12 cellular contexts compared by ENCODE assay signal in genomic region chr22:35561796-35562526, GRCh38. TPM values are rescaled to one million over a fixed set of nuclear protein-coding genes. Genes with fewer than 3 reads are reported as not detected.
A peak's percentile ranks its signal among the peaks of the same experiment; 100 is the strongest.
DNase-seq lines count a peak whose midpoint lies in the region; ATAC-seq and TF ChIP-seq lines count a peak whose summit lies in the region.
"Had no signal": no experiment of that assay in that cellular context is flagged by ENCODE, and none has a peak within 500 bp of the region (broad histone marks: within the 10 kb centered on the region; RNA-seq: fewer than 3 reads in every experiment).

No MANE protein-coding gene starts in this region.

- H3K4me3 ChIP-seq in MG63, result no peak overlapping the region
- no peak overlapping the region for H3K4me3 ChIP-seq in astrocyte of the spinal cord (ENCODE audit: low read depth, low read length)
- no peak overlapping the region for H3K4me3 ChIP-seq in CD4-positive, alpha-beta memory T cell (ENCODE audit: low read length in 2 of 2)
- H3K4me3 ChIP-seq: cardiac muscle cell had no signal

- DNase-seq in ELR (ENCODE audit: low read depth), result peak; percentile 94
- DNase-seq in MG63, result peak; percentile 82
- peak; percentile 74 for DNase-seq in astrocyte of the spinal cord (ENCODE audit: low read depth, low spot score)
- peak; percentile 84 for DNase-seq in renal cortical epithelial cell (ENCODE audit: low read depth)
- no peak for DNase-seq in posterior vena cava (ENCODE audit: low spot score)
- no peak for DNase-seq in CD4-positive, alpha-beta memory T cell
- DNase-seq: activated CD4-positive, alpha-beta T cell treated with anti-CD3 and anti-CD28 coated beads, Interleukin-2, amount 50 U/mL, for 1 hour; foreskin melanocyte had no signal

- POLR2A ChIA-PET in CD4-positive, alpha-beta memory T cell (lab: Charles Lee; ENCODE audit: partially characterized antibody), result no interaction called here

- CTCF ChIA-PET in CD4-positive, alpha-beta memory T cell (lab: Charles Lee; ENCODE audit: partially characterized antibody), result no interaction called here

- no peaks in the 10 kb centered on the region for H3K9me3 Mint-ChIP-seq in CD4-positive, alpha-beta memory T cell
- H3K9me3 Mint-ChIP-seq: stimulated activated naive CD8-positive, alpha-beta T cell treated with anti-CD3 and anti-CD28 coated beads, Interleukin-15, Interleukin-2, amounts not matched to agents 100 ng/mL and 50 ng/mL, for 24 hours had no signal

- no peak for TF ChIP-seq CTCF in astrocyte of the spinal cord (IDR thresholded peaks at IDR 0.05; ENCODE audit: low read depth, low read length)

- H3K27ac Mint-ChIP-seq in CD4-positive, alpha-beta memory T cell, result peak overlapping the region in 1 of 7 donors; percentile 67
- H3K27ac Mint-ChIP-seq: stimulated activated naive CD8-positive, alpha-beta T cell treated with anti-CD3 and anti-CD28 coated beads, Interleukin-15, Interleukin-2, amounts not matched to agents 100 ng/mL and 50 ng/mL, for 24 hours had no signal

- H3K4me1 ChIP-seq in CD4-positive, alpha-beta memory T cell (ENCODE audit: insufficient read depth, low read length), result no peaks in the 10 kb centered on the region

- intact Hi-C loops in posterior vena cava (cut with DNase I), result loop anchor here in 1 of 2 donors (1.0 kb wide), 1 partner anchor 38 kb away; no protein-coding TSS in a partner anchor
- intact Hi-C loops in CD4-positive, alpha-beta memory T cell (cut with micrococcal nuclease), result no loop called here

- H3K4me1 Mint-ChIP-seq in CD4-positive, alpha-beta memory T cell, result no peaks in the 10 kb centered on the region

- ATAC-seq in GM19467 (IDR thresholded peaks at IDR 0.05; ENCODE audit: unreplicated experiment) (no peak), HG02571 (IDR thresholded peaks at IDR 0.05; ENCODE audit: unreplicated experiment) (no peak)

- H3K27ac ChIP-seq in CD4-positive, alpha-beta memory T cell (ENCODE audit: low read depth, low read length), result no peak overlapping the region
- H3K27ac ChIP-seq: cardiac muscle cell had no signal

- in situ Hi-C loops in astrocyte of the spinal cord (cut with HindIII; ENCODE audit: low sequenced_read_pairs), result no loop called here

- peaks cover 20 to 35% of the 10 kb centered on the region in 2 donors for H3K27me3 Mint-ChIP-seq in CD4-positive, alpha-beta memory T cell

- H3K36me3 ChIP-seq in MG63, result no peaks in the 10 kb centered on the region
- no peaks in the 10 kb centered on the region for H3K36me3 ChIP-seq in CD4-positive, alpha-beta memory T cell (ENCODE audit: insufficient read depth, low read length)
- H3K36me3 ChIP-seq: cardiac muscle cell had no signal

- H3K36me3 Mint-ChIP-seq in CD4-positive, alpha-beta memory T cell, result no peaks in the 10 kb centered on the region

- no peaks in the 10 kb centered on the region for H3K27me3 ChIP-seq in MG63
- H3K27me3 ChIP-seq in CD4-positive, alpha-beta memory T cell (ENCODE audit: insufficient read depth, low read length), result no peaks in the 10 kb centered on the region
- H3K27me3 ChIP-seq: cardiac muscle cell had no signal

- peaks cover 3% of the 10 kb centered on the region; the same call in 1 of the 2 replicates for H3K9me3 ChIP-seq in MG63
- H3K9me3 ChIP-seq in CD4-positive, alpha-beta memory T cell (ENCODE audit: control insufficient read depth in 1 of 2, low read length in 2 of 2), result no peaks in the 10 kb centered on the region

- H3K4me3 Mint-ChIP-seq in CD4-positive, alpha-beta memory T cell, result peak overlapping the region in 1 of 8 donors; percentile 54
- H3K4me3 Mint-ChIP-seq: stimulated activated naive CD8-positive, alpha-beta T cell treated with anti-CD3 and anti-CD28 coated beads, Interleukin-15, Interleukin-2, amounts not matched to agents 100 ng/mL and 50 ng/mL, for 24 hours had no signal

RNA-seq across cellular contexts. Expression of gene RASD2, which starts 21.3 kb away (rescaled TPM):
- 0.56 TPM in 1 of 2 replicates, not detected in the other for total RNA-seq in MG63 (2014; rRNA removed; shearing (Covaris generic); ENCODE audit: low replicate concordance)
- 0.35 and 3.0 TPM in 2 replicates for total RNA-seq in renal cortical epithelial cell
- 10 to 100 TPM in 1 of 2 donors, 1 to 10 TPM in 1; 5.8 to 13.0 TPM for total RNA-seq in posterior vena cava
- total RNA-seq in CD4-positive, alpha-beta memory T cell, result not detected
- under 1 TPM in 1 of 2 donors, not detected in 1; 0.13 TPM for polyA plus RNA-seq in CD4-positive, alpha-beta memory T cell

RNA-seq across cellular contexts. Expression of gene MB, which starts 55.2 kb away (rescaled TPM):
- total RNA-seq in MG63 (2014; rRNA removed; shearing (Covaris generic); ENCODE audit: low replicate concordance), result 2.3 and 6.3 TPM in 2 replicates
- total RNA-seq in renal cortical epithelial cell, result not detected in 2 replicates
- 1 to 10 TPM in 1 of 2 donors, not detected in 1; 2.3 TPM for total RNA-seq in posterior vena cava
- not detected for total RNA-seq in CD4-positive, alpha-beta memory T cell
- not detected for polyA plus RNA-seq in CD4-positive, alpha-beta memory T cell

Comparison
In these comparisons a context has a peak if more than half of its experiments do, and no peak if none do; other contexts are left out.
1. DNase-seq: peak in ELR (single experiment), MG63 (single experiment), astrocyte of the spinal cord (single experiment) and renal cortical epithelial cell (single experiment); none in posterior vena cava (single experiment) and CD4-positive, alpha-beta memory T cell (0 of 5).